In genomic region chr1:6535214-6535613, GRCh38 we compare ENCODE assay signal across 20 cellular contexts. TPM values are rescaled to one million over a fixed set of nuclear protein-coding genes. Genes with fewer than 3 reads are reported as not detected.
DNase-seq lines count a peak whose midpoint lies in the region; ATAC-seq, FAIRE-seq and TF ChIP-seq lines count a peak whose summit lies in the region.
"Had no signal": no experiment of that assay in that cellular context is flagged by ENCODE, and none has a peak within 500 bp of the region (broad histone marks: within the 10 kb centered on the region; RNA-seq: fewer than 3 reads in every experiment).

No MANE protein-coding gene starts in this region.

- DNase-seq in activated CD4-positive, alpha-beta T cell treated with anti-CD3 and anti-CD28 coated beads, Interleukin-2, amount 10 ng/mL, durations not matched to agents 7 days and 5 days = no peak
- DNase-seq in activated CD4-positive, alpha-beta T cell treated with anti-CD3 and anti-CD28 coated beads, Interleukin-2, amount 50 U/mL, for 4 hours = no peak
- DNase-seq in CD1c-positive myeloid dendritic cell (ENCODE audit: extremely low spot score) (peak; percentile 3), chondrocyte (ENCODE audit: low spot score) (no peak), right cardiac atrium (no peak), frontal cortex (ENCODE audit: low spot score in 2 of 2) (no peak)
- no peak for DNase-seq in naive thymus-derived CD8-positive, alpha-beta T cell
- DNase-seq: 8988T, Calu3, GF-D8, GM23248, Kasumi-1, NCI-H1930, NCI-H2171, NCI-H774 had no signal

- H3K4me1 Mint-ChIP-seq in activated CD4-positive, alpha-beta T cell treated with anti-CD3 and anti-CD28 coated beads, Interleukin-2, amount 10 ng/mL, durations not matched to agents 7 days and 5 days = peaks cover 3% of the 10 kb centered on the region
- peaks cover 23% of the 10 kb centered on the region for H3K4me1 Mint-ChIP-seq in chondrocyte (ENCODE audit: low read depth)
- peaks cover 0 to 12% (median 4%) of the 10 kb centered on the region in 4 donors for H3K4me1 Mint-ChIP-seq in naive thymus-derived CD8-positive, alpha-beta T cell

- H3K9me3 ChIP-seq in right cardiac atrium (ENCODE audit: control insufficient read depth, low read length) = no peaks in the 10 kb centered on the region
- H3K9me3 ChIP-seq: BLaER1 had no signal

- H3K27ac Mint-ChIP-seq in activated CD4-positive, alpha-beta T cell treated with anti-CD3 and anti-CD28 coated beads, Interleukin-2, amount 10 ng/mL, durations not matched to agents 7 days and 5 days = peak overlapping the region; percentile 62
- H3K27ac Mint-ChIP-seq in chondrocyte (ENCODE audit: unreplicated experiment) = peak overlapping the region; percentile 23
- peak overlapping the region in 7 of 10 donors; percentile 34 to 86 (median 62) for H3K27ac Mint-ChIP-seq in naive thymus-derived CD8-positive, alpha-beta T cell

- FAIRE-seq in frontal cortex (lab: Jason Lieb, UNC) = no peak
- FAIRE-seq: GM19239 had no signal

- no peak overlapping the region for H3K4me3 ChIP-seq in right cardiac atrium (ENCODE audit: low read length)
- H3K4me3 ChIP-seq: BLaER1, GM23248 had no signal

- CTCF ChIA-PET in activated CD4-positive, alpha-beta T cell treated with anti-CD3 and anti-CD28 coated beads, Interleukin-2, amount 10 ng/mL, durations not matched to agents 7 days and 5 days (lab: Charles Lee) = interaction anchor here (0.6 to 1.4 kb wide), 2 partner anchors 19 to 1411 kb away, joined by 3 to 4 read pairs; partner anchors contain the start of gene NOL9

- 82% methylated on average over 4 of the region's 4 CpGs for WGBS in right cardiac atrium

- no peak for ATAC-seq in naive thymus-derived CD8-positive, alpha-beta T cell
- ATAC-seq in right cardiac atrium = no peak
- ATAC-seq in GM19395 (IDR thresholded peaks at IDR 0.05; ENCODE audit: unreplicated experiment) = no peak
- ATAC-seq: HCT116 had no signal

- no peaks in the 10 kb centered on the region for H3K27me3 Mint-ChIP-seq in activated CD4-positive, alpha-beta T cell treated with anti-CD3 and anti-CD28 coated beads, Interleukin-2, amount 10 ng/mL, durations not matched to agents 7 days and 5 days
- no peaks in the 10 kb centered on the region for H3K27me3 Mint-ChIP-seq in chondrocyte (ENCODE audit: low read depth)
- H3K27me3 Mint-ChIP-seq in naive thymus-derived CD8-positive, alpha-beta T cell = no peaks in the 10 kb centered on the region

- no peaks in the 10 kb centered on the region for H3K9me3 Mint-ChIP-seq in activated CD4-positive, alpha-beta T cell treated with anti-CD3 and anti-CD28 coated beads, Interleukin-2, amount 10 ng/mL, durations not matched to agents 7 days and 5 days
- no peaks in the 10 kb centered on the region for H3K9me3 Mint-ChIP-seq in chondrocyte (ENCODE audit: low read depth)
- H3K9me3 Mint-ChIP-seq in naive thymus-derived CD8-positive, alpha-beta T cell = no peaks in the 10 kb centered on the region

- POLR2A ChIA-PET in activated CD4-positive, alpha-beta T cell treated with anti-CD3 and anti-CD28 coated beads, Interleukin-2, amount 10 ng/mL, durations not matched to agents 7 days and 5 days (lab: Charles Lee) = no interaction called here
- POLR2A ChIA-PET in naive thymus-derived CD8-positive, alpha-beta T cell (lab: Charles Lee) = interaction anchor here (0.6 kb wide), 1 partner anchor 44 kb away, joined by 3 read pairs; no protein-coding TSS in a partner anchor

- TF ChIP-seq CTCF in chondrocyte (IDR thresholded peaks at IDR 0.05) = no peak

- no peaks in the 10 kb centered on the region for H3K4me1 ChIP-seq in right cardiac atrium (ENCODE audit: control insufficient read depth, insufficient read depth, low read length)
- H3K4me1 ChIP-seq: BLaER1 had no signal

- peaks cover 38% of the 10 kb centered on the region for H3K36me3 Mint-ChIP-seq in activated CD4-positive, alpha-beta T cell treated with anti-CD3 and anti-CD28 coated beads, Interleukin-2, amount 10 ng/mL, durations not matched to agents 7 days and 5 days (ENCODE audit: low read depth)
- peaks cover 22% of the 10 kb centered on the region for H3K36me3 Mint-ChIP-seq in chondrocyte (ENCODE audit: low read depth)
- peaks cover 0 to 81% (median 23%) of the 10 kb centered on the region in 3 donors for H3K36me3 Mint-ChIP-seq in naive thymus-derived CD8-positive, alpha-beta T cell

- H3K4me3 Mint-ChIP-seq in activated CD4-positive, alpha-beta T cell treated with anti-CD3 and anti-CD28 coated beads, Interleukin-2, amount 10 ng/mL, durations not matched to agents 7 days and 5 days = no peak overlapping the region
- no peak overlapping the region for H3K4me3 Mint-ChIP-seq in chondrocyte (ENCODE audit: unreplicated experiment)
- no peak overlapping the region for H3K4me3 Mint-ChIP-seq in naive thymus-derived CD8-positive, alpha-beta T cell

- intact Hi-C loops in right cardiac atrium (cut with DNase I) = no loop called here

- H3K27me3 ChIP-seq in right cardiac atrium (ENCODE audit: control insufficient read depth, insufficient read depth) = no peaks in the 10 kb centered on the region
- H3K27me3 ChIP-seq: BLaER1 had no signal

- no peak overlapping the region for H3K27ac ChIP-seq in right cardiac atrium (ENCODE audit: low read length)
- H3K27ac ChIP-seq: BLaER1, GM23248 had no signal

RNA-seq across cellular contexts. Expression of gene NOL9, which starts 19.1 kb away (rescaled TPM):
- total RNA-seq in activated CD4-positive, alpha-beta T cell treated with anti-CD3 and anti-CD28 coated beads, Interleukin-2, amount 10 ng/mL, durations not matched to agents 7 days and 5 days = 10 to 100 TPM; 42.7 to 44.5 TPM
- total RNA-seq in chondrocyte = 24.0 to 32.3 TPM (median 27.0 TPM) in 3 replicates
- 10 to 100 TPM; 81.3 to 93.0 TPM for total RNA-seq in naive thymus-derived CD8-positive, alpha-beta T cell
- 10 to 100 TPM; 10.4 to 19.4 (median 18.5) TPM for polyA plus RNA-seq in naive thymus-derived CD8-positive, alpha-beta T cell
- 10 to 100 TPM; 12.8 to 17.1 (median 15.6) TPM for total RNA-seq in right cardiac atrium
- polyA plus RNA-seq in right cardiac atrium = 6.0 TPM
- total RNA-seq in frontal cortex = 35.9 TPM

RNA-seq across cellular contexts. Expression of gene TAS1R1, which starts 19.9 kb away (rescaled TPM):
- total RNA-seq in activated CD4-positive, alpha-beta T cell treated with anti-CD3 and anti-CD28 coated beads, Interleukin-2, amount 10 ng/mL, durations not matched to agents 7 days and 5 days = not detected
- total RNA-seq in chondrocyte = not detected in 3 replicates
- total RNA-seq in naive thymus-derived CD8-positive, alpha-beta T cell = not detected
- polyA plus RNA-seq in naive thymus-derived CD8-positive, alpha-beta T cell = under 1 TPM in 1 of 3 donors, not detected in 2; 0.06 TPM
- not detected for total RNA-seq in right cardiac atrium
- polyA plus RNA-seq in right cardiac atrium = not detected
- not detected for total RNA-seq in frontal cortex
- total RNA-seq: Calu3, GM23248, NCI-H460 had no signal
- polyA plus RNA-seq: GM23248 had no signal

RNA-seq across cellular contexts. Expression of gene PLEKHG5, which starts 43.7 kb away (rescaled TPM):
- 1 to 10 TPM; 1.3 to 1.8 TPM for total RNA-seq in activated CD4-positive, alpha-beta T cell treated with anti-CD3 and anti-CD28 coated beads, Interleukin-2, amount 10 ng/mL, durations not matched to agents 7 days and 5 days
- total RNA-seq in chondrocyte (32.4 to 50.5 TPM (median 33.6 TPM) in 3 replicates), right cardiac atrium (1 to 10 TPM; 7.0 to 9.2 (median 8.5) TPM), frontal cortex (24.9 TPM)
- 1 to 10 TPM; 6.3 to 7.0 TPM for total RNA-seq in naive thymus-derived CD8-positive, alpha-beta T cell
- 1 to 10 TPM in 1 of 3 donors, under 1 TPM in 2; 0.57 to 1.4 (median 0.59) TPM for polyA plus RNA-seq in naive thymus-derived CD8-positive, alpha-beta T cell
- polyA plus RNA-seq in right cardiac atrium = 9.9 TPM

RNA-seq across cellular contexts. Expression of gene ZBTB48, which starts 44.6 kb away (rescaled TPM):
- 10 to 100 TPM; 40.4 to 42.9 TPM for total RNA-seq in activated CD4-positive, alpha-beta T cell treated with anti-CD3 and anti-CD28 coated beads, Interleukin-2, amount 10 ng/mL, durations not matched to agents 7 days and 5 days
- total RNA-seq in chondrocyte = 19.9 to 27.4 TPM (median 23.7 TPM) in 3 replicates
- 10 to 100 TPM; 64.5 to 73.2 TPM for total RNA-seq in naive thymus-derived CD8-positive, alpha-beta T cell
- polyA plus RNA-seq in naive thymus-derived CD8-positive, alpha-beta T cell = 10 to 100 TPM in 2 of 3 donors, 1 to 10 TPM in 1; 9.8 to 30.0 (median 28.7) TPM
- total RNA-seq in right cardiac atrium = 10 to 100 TPM; 11.3 to 18.4 (median 15.0) TPM
- polyA plus RNA-seq in right cardiac atrium = 14.7 TPM
- 11.4 TPM for total RNA-seq in frontal cortex
